In the genomic region with DNA sequence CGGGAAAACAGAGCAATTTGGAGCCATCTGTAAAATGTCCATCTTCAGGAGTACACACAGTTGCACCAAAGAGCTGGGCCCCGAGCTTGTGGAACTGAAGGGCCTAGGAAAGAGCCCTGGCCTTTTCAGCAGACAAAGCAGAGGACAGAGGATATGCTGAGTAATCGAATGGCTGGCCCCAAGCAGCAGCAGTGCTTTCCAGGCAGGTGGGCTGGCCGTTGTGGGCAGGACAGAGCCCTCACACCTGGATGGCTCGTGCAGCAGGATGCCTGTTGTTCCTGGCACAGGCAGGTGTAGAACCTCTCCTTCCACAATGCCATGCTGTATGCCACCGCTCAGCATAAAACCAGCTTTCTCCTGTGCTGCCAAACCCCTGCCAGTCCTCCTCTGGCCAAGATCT, we compare ENCODE assay signal across 16 cellular contexts. TPM values are rescaled to one million over a fixed set of nuclear protein-coding genes. Genes with fewer than 3 reads are reported as not detected.
DNase-seq lines count a peak whose midpoint lies in the region; FAIRE-seq and TF ChIP-seq lines count a peak whose summit lies in the region.
"Had no signal": no experiment of that assay in that cellular context is flagged by ENCODE, and none has a peak within 500 bp of the region (broad histone marks: within the 10 kb centered on the region; RNA-seq: fewer than 3 reads in every experiment).

No MANE protein-coding gene starts in this region.

- H2AFZ ChIP-seq in MM.1S (ENCODE audit: low read length) (no peak overlapping the region), osteoblast (ENCODE audit: low read length) (no peak overlapping the region), trophoblast cell (ENCODE audit: insufficient read depth, low read length, poor library complexity) (no peak overlapping the region)

- H4K20me1 ChIP-seq in MM.1S (ENCODE audit: insufficient read depth, low read length) (no peaks in the 10 kb centered on the region), osteoblast (ENCODE audit: insufficient read depth, low read length) (no peaks in the 10 kb centered on the region)
- H4K20me1 ChIP-seq: BLaER1 treated with 17β-estradiol and CSF1 and Interleukin-3, amounts not matched to agents 10 nM and 100 nM had no signal

- no peak overlapping the region for H4K8ac ChIP-seq in trophoblast cell (ENCODE audit: low read depth, low read length)

- H3K23ac ChIP-seq in trophoblast cell (ENCODE audit: low read length) = no peak overlapping the region

- no peak overlapping the region for H2BK5ac ChIP-seq in trophoblast cell (ENCODE audit: low read depth, low read length, poor library complexity)

- DNase-seq in NCI-H146 (lab: John Stamatoyannopoulos, UW) = peak; percentile 24
- no peak for DNase-seq in NCI-H146 treated with DMSO at 0.1 percent for 48 hours (lab: John Stamatoyannopoulos, UW; ENCODE audit: unreplicated experiment)
- peak; percentile 14 for DNase-seq in MM.1S
- peak; percentile 85 for DNase-seq in RPMI8226
- peak; percentile 58 for DNase-seq in osteoblast (ENCODE audit: insufficient read length, low spot score, missing footprints)
- no peak for DNase-seq in activated CD8-positive, alpha-beta memory T cell treated with anti-CD3 and anti-CD28 coated beads, Interleukin-2, amount 50 U/mL, for 4 hours
- DNase-seq in urothelium cell line (ENCODE audit: low spot score) = no peak
- DNase-seq in trophoblast cell = no peak
- DNase-seq: AML-193; CD4-positive, CD25-positive, alpha-beta regulatory T cell; DMS79; H7 had no signal

- no peak overlapping the region for H2AK5ac ChIP-seq in trophoblast cell (ENCODE audit: low read length)

- H3K18ac ChIP-seq in trophoblast cell (ENCODE audit: low read length) = no peak overlapping the region

- no peaks in the 10 kb centered on the region for H3K36me3 ChIP-seq in MM.1S (replicated peaks; ENCODE audit: insufficient read depth, low read length)
- no peaks in the 10 kb centered on the region for H3K36me3 ChIP-seq in osteoblast (ENCODE audit: insufficient read depth, low read length)
- no peaks in the 10 kb centered on the region for H3K36me3 ChIP-seq in trophoblast cell (ENCODE audit: control insufficient read depth in 1 of 2, insufficient read depth in 2 of 2, low read length in 2 of 2)
- H3K36me3 ChIP-seq: BLaER1 treated with 17β-estradiol and CSF1 and Interleukin-3, amounts not matched to agents 10 nM and 100 nM had no signal

- H3K27me3 ChIP-seq in MM.1S (replicated peaks; ENCODE audit: insufficient read depth, low read length) (no peaks in the 10 kb centered on the region), osteoblast (ENCODE audit: insufficient read depth, low read length) (no peaks in the 10 kb centered on the region), trophoblast cell (ENCODE audit: insufficient read depth, low read length) (no peaks in the 10 kb centered on the region)

- H3K9me3 ChIP-seq in MM.1S (replicated peaks; ENCODE audit: insufficient read depth, low read length) (no peaks in the 10 kb centered on the region), osteoblast (ENCODE audit: low read depth, low read length) (no peaks in the 10 kb centered on the region), trophoblast cell (ENCODE audit: insufficient read depth, low read depth, low read length) (peaks cover 2% of the 10 kb centered on the region)
- H3K9me3 ChIP-seq: BLaER1 treated with 17β-estradiol and CSF1 and Interleukin-3, amounts not matched to agents 10 nM and 100 nM had no signal

- H3K79me2 ChIP-seq in MM.1S (ENCODE audit: low read length) = no peaks in the 10 kb centered on the region
- no peaks in the 10 kb centered on the region for H3K79me2 ChIP-seq in osteoblast (ENCODE audit: insufficient read depth, low read length)
- H3K79me2 ChIP-seq in trophoblast cell (ENCODE audit: control insufficient read depth, insufficient read depth, low read length, poor library complexity) = no peaks in the 10 kb centered on the region

- no peak for FAIRE-seq in urothelium cell line (lab: Jason Lieb, UNC)
- FAIRE-seq: GM12878, GM18507 had no signal

- no peak overlapping the region for H3K14ac ChIP-seq in trophoblast cell (ENCODE audit: low read length)

- no peak overlapping the region for H3K4ac ChIP-seq in trophoblast cell (ENCODE audit: low read depth, low read length)

- H4K12ac ChIP-seq in trophoblast cell (ENCODE audit: low read depth, low read length) = no peak overlapping the region

- WGBS in trophoblast cell (ENCODE audit: extremely low coverage, insufficient coverage, insufficient read length) = no CpG with 5 or more reads among the region's 6 CpGs

- H3K4me1 ChIP-seq in MM.1S (ENCODE audit: low read length) = no peaks in the 10 kb centered on the region
- H3K4me1 ChIP-seq in osteoblast (ENCODE audit: insufficient read depth, low read length) = peaks cover 20% of the 10 kb centered on the region
- no peaks in the 10 kb centered on the region for H3K4me1 ChIP-seq in trophoblast cell (ENCODE audit: control insufficient read depth in 1 of 2, insufficient read depth in 2 of 2, low read length in 2 of 2)
- H3K4me1 ChIP-seq: BLaER1 treated with 17β-estradiol and CSF1 and Interleukin-3, amounts not matched to agents 10 nM and 100 nM had no signal

- no peak overlapping the region for H4K91ac ChIP-seq in trophoblast cell (ENCODE audit: low read depth, low read length)

- H3K4me3 ChIP-seq in MM.1S (ENCODE audit: low read length) (no peak overlapping the region), osteoblast (ENCODE audit: insufficient read depth, low read length) (no peak overlapping the region), trophoblast cell (ENCODE audit: low read depth, low read length) (no peak overlapping the region)
- H3K4me3 ChIP-seq: BLaER1 treated with 17β-estradiol and CSF1 and Interleukin-3, amounts not matched to agents 10 nM and 100 nM; GM12878 had no signal

- H3K9ac ChIP-seq in MM.1S (ENCODE audit: low read length) (no peak overlapping the region), trophoblast cell (ENCODE audit: low read length) (no peak overlapping the region)
- H3K9ac ChIP-seq: BLaER1 treated with 17β-estradiol and CSF1 and Interleukin-3, amounts not matched to agents 10 nM and 100 nM had no signal

- H3K4me2 ChIP-seq in MM.1S (ENCODE audit: low read depth, low read length) = no peak overlapping the region
- H3K4me2 ChIP-seq in osteoblast (ENCODE audit: insufficient read depth, low read length) = no peak overlapping the region
- H3K4me2 ChIP-seq in trophoblast cell (ENCODE audit: low read length) = no peak overlapping the region
- H3K4me2 ChIP-seq: BLaER1 treated with 17β-estradiol and CSF1 and Interleukin-3, amounts not matched to agents 10 nM and 100 nM had no signal

- no peaks in the 10 kb centered on the region for H3K9me2 ChIP-seq in MM.1S (replicated peaks; ENCODE audit: insufficient read depth, low read length)

- H3K27ac ChIP-seq in MM.1S (ENCODE audit: low read length) (no peak overlapping the region), osteoblast (ENCODE audit: low read depth, low read length) (no peak overlapping the region), trophoblast cell (ENCODE audit: low read depth, low read length) (no peak overlapping the region)
- H3K27ac ChIP-seq: 22Rv1; BLaER1 treated with 17β-estradiol and CSF1 and Interleukin-3, amounts not matched to agents 10 nM and 100 nM had no signal

- H3F3A ChIP-seq in MM.1S (ENCODE audit: insufficient read depth, low read length) = no peaks in the 10 kb centered on the region

- H3K79me1 ChIP-seq in trophoblast cell (ENCODE audit: low read length) = no peaks in the 10 kb centered on the region

- H2BK12ac ChIP-seq in trophoblast cell (ENCODE audit: low read length) = no peak overlapping the region

- no peak overlapping the region for H2BK120ac ChIP-seq in trophoblast cell (ENCODE audit: insufficient read depth, low read length, poor library complexity)

- TF ChIP-seq CTCF in MM.1S (IDR thresholded peaks at IDR 0.05; ENCODE audit: low read length) (no peak), osteoblast (IDR thresholded peaks at IDR 0.05; ENCODE audit: extremely low read depth, low read depth, low read length) (no peak)

RNA-seq across cellular contexts. Expression of gene TNS3, which starts 32.5 kb away (rescaled TPM):
- total RNA-seq in osteoblast = 67.3 and 88.1 TPM in 2 replicates
- 85.9 and 86.5 TPM in 2 replicates for polyA plus RNA-seq in trophoblast cell (2013)
- polyA plus RNA-seq: CD4-positive, CD25-positive, alpha-beta regulatory T cell had no signal

Comparison
In these comparisons a context has a peak if more than half of its experiments do, and no peak if none do; other contexts are left out.
1. DNase-seq: peak in NCI-H146 (single experiment), MM.1S (single experiment), RPMI8226 (single experiment) and osteoblast (single experiment); none in NCI-H146 treated with DMSO at 0.1 percent for 48 hours (single experiment), activated CD8-positive, alpha-beta memory T cell treated with anti-CD3 and anti-CD28 coated beads, Interleukin-2, amount 50 U/mL, for 4 hours (single experiment), urothelium cell line (single experiment) and trophoblast cell (0 of 2).